In genomic region chr6:137746264-137746663, GRCh38 we compare ENCODE assay signal across 1 cellular context.
A peak's percentile ranks its signal among the peaks of the same experiment; 100 is the strongest.
TF ChIP-seq lines count a peak whose summit lies in the region.

No MANE protein-coding gene starts in this region.

TF ChIP-seq in GM12878, 131 proteins besides CTCF, POLR2A, EP300 and RAD21 (continued from another document and continues in another):
- TF ChIP-seq CHD4 (IDR thresholded peaks at IDR 0.05) (no peak), MXI1 (IDR thresholded peaks at IDR 0.05; ENCODE audit: low read depth, low read length) (0 out of 2 replicates have a peak, but pooled peaks have one; percentile 14), ZNF592 (IDR thresholded peaks at IDR 0.05) (peak; percentile 16; the same call in 1 of the 2 replicates), KLF5 (IDR thresholded peaks at IDR 0.05; ENCODE audit: partially characterized antibody) (no peak), BCLAF1 (IDR thresholded peaks at IDR 0.05) (no peak), IKZF1 (conservative IDR thresholded peaks at IDR 0.05) (0 out of 2 replicates have a peak, but pooled peaks have one; percentile 32), STAT1 (conservative IDR thresholded peaks at IDR 0.05) (no peak), ESRRA (IDR thresholded peaks at IDR 0.05; ENCODE audit: low read length) (no peak), FOS (IDR thresholded peaks at IDR 0.05; ENCODE audit: borderline replicate concordance, extremely low read depth, insufficient read length) (no peak), RUNX3 (IDR thresholded peaks at IDR 0.05; ENCODE audit: low read length) (no peak), ZBED1 (IDR thresholded peaks at IDR 0.05; ENCODE audit: borderline replicate concordance) (no peak), ATF2 (IDR thresholded peaks at IDR 0.05; ENCODE audit: low read length) (0 out of 2 replicates have a peak, but pooled peaks have one; percentile 24), DPF2 (IDR thresholded peaks at IDR 0.05) (no peak), E2F8 (IDR thresholded peaks at IDR 0.05; ENCODE audit: low read depth, partially characterized antibody) (no peak), IKZF2 (IDR thresholded peaks at IDR 0.05) (peak in 1 of 2 experiments; percentile 59; a peak in 2 of 4 replicates), TBL1XR1 (IDR thresholded peaks at IDR 0.05; ENCODE audit: low read depth, low read length) (no peak), BHLHE40 (IDR thresholded peaks at IDR 0.05; ENCODE audit: borderline replicate concordance in 1 of 2, low read depth in 2 of 2, low read length in 1 of 2) (0 out of 4 replicates have a peak, but pooled peaks of 1 of the 2 experiments have one; percentile 2), SKIL (IDR thresholded peaks at IDR 0.05; ENCODE audit: low read depth, poor library complexity, severe bottlenecking) (peak; percentile 47), SREBF2 (IDR thresholded peaks at IDR 0.05; ENCODE audit: low read length) (no peak), CEBPB (IDR thresholded peaks at IDR 0.05; ENCODE audit: borderline replicate concordance in 1 of 2, low read depth in 2 of 2, low read length in 2 of 2) (no peak; a peak in 1 of 4 replicates), E2F4 (IDR thresholded peaks at IDR 0.05; ENCODE audit: low read depth, low read length) (no peak), YBX1 (IDR thresholded peaks at IDR 0.05) (no peak), CBX5 (IDR thresholded peaks at IDR 0.05; ENCODE audit: low read depth) (no peak), HDGF (IDR thresholded peaks at IDR 0.05) (0 out of 2 replicates have a peak, but pooled peaks have one; percentile 30), HDAC6 (IDR thresholded peaks at IDR 0.05; ENCODE audit: unreplicated experiment) (no peak), MYB (IDR thresholded peaks at IDR 0.05; ENCODE audit: borderline replicate concordance, low read depth, low read length) (no peak), ZNF207 (IDR thresholded peaks at IDR 0.05; ENCODE audit: borderline replicate concordance) (no peak), TCF12 (IDR thresholded peaks at IDR 0.05; ENCODE audit: low read depth, low read length) (no peak), BMI1 (IDR thresholded peaks at IDR 0.05; ENCODE audit: borderline replicate concordance) (no peak), IRF4 (IDR thresholded peaks at IDR 0.05; ENCODE audit: low read depth, low read length) (no peak), NFIC (IDR thresholded peaks at IDR 0.05; ENCODE audit: low read depth, low read length) (peak; percentile 63), FOXM1 (IDR thresholded peaks at IDR 0.05; ENCODE audit: low read depth, low read length) (no peak), JUNB (IDR thresholded peaks at IDR 0.05) (0 out of 2 replicates have a peak, but pooled peaks have one; percentile 18), NRF1 (conservative IDR thresholded peaks at IDR 0.05; ENCODE audit: low read depth, low read length) (no peak), CUX1 (IDR thresholded peaks at IDR 0.05; ENCODE audit: insufficient replicate concordance, low read depth, low read length) (no peak), NR2C2 (IDR thresholded peaks at IDR 0.05; ENCODE audit: borderline replicate concordance, control insufficient read depth, insufficient read length, low read depth) (no peak), POLR2AphosphoS2 (IDR thresholded peaks at IDR 0.05; ENCODE audit: low read depth, low read length) (no peak), PAX8 (IDR thresholded peaks at IDR 0.05) (no peak), ASH2L (IDR thresholded peaks at IDR 0.05; ENCODE audit: borderline replicate concordance, low read depth) (no peak), NR2F1 (conservative IDR thresholded peaks at IDR 0.05) (peak; percentile 76), PML (IDR thresholded peaks at IDR 0.05; ENCODE audit: low read length) (no peak), SMAD5 (IDR thresholded peaks at IDR 0.05; ENCODE audit: low read depth) (no peak), POU2F2 (IDR thresholded peaks at IDR 0.05; ENCODE audit: borderline replicate concordance, low read depth, low read length) (no peak), ZNF217 (IDR thresholded peaks at IDR 0.05) (no peak)
